Comparison of ENCODE assay signal across 1 cellular context in the genomic region with DNA sequence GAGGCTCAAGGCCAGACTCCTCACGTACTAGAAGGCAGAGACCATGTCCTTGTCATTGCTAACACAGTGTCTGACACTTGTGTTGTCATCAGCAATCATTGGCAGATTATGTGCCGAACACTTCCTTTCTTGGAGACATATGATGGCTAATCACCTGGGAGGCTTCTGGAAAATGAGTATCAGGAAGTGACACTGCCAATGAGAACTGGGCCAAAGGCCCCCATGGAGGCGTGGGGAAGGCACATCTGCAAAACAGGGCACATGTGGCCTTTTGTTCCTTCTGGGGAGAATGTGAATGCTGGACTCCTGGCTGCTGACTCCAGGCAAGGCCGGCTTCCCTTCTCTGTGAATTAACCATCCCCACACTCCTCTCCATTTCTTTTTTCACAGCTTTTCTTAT.
TF ChIP-seq lines count a peak whose summit lies in the region.

No MANE protein-coding gene starts in this region.

TF ChIP-seq in IMR-90, 13 proteins besides CTCF, POLR2A, EP300 and RAD21:
- TF ChIP-seq MAFK (IDR thresholded peaks at IDR 0.05; ENCODE audit: low read depth, low read length), result no peak
- TF ChIP-seq, protein P1, sequence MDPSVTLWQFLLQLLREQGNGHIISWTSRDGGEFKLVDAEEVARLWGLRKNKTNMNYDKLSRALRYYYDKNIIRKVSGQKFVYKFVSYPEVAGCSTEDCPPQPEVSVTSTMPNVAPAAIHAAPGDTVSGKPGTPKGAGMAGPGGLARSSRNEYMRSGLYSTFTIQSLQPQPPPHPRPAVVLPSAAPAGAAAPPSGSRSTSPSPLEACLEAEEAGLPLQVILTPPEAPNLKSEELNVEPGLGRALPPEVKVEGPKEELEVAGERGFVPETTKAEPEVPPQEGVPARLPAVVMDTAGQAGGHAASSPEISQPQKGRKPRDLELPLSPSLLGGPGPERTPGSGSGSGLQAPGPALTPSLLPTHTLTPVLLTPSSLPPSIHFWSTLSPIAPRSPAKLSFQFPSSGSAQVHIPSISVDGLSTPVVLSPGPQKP (IDR thresholded peaks at IDR 0.05; ENCODE audit: borderline replicate concordance, low read depth, low read length), result no peak
- no peak for TF ChIP-seq FOS (IDR thresholded peaks at IDR 0.05; ENCODE audit: low read depth, low read length)
